In genomic region chr13:50123515-50123861, GRCh38 we compare ENCODE assay signal across 8 cellular contexts.
DNase-seq lines count a peak whose midpoint lies in the region; ATAC-seq, FAIRE-seq and TF ChIP-seq lines count a peak whose summit lies in the region.

No MANE protein-coding gene starts in this region.

- ATAC-seq in omental fat pad (ENCODE audit: low FRiP score) (no peak), HG02642 (IDR thresholded peaks at IDR 0.05; ENCODE audit: poor library complexity, unreplicated experiment) (no peak)

- no peaks in the 10 kb centered on the region for H3K27me3 ChIP-seq in MG63
- H3K27me3 ChIP-seq in endodermal cell (ENCODE audit: control insufficient read depth, insufficient read depth, low read length, poor library complexity, severe bottlenecking): peaks cover 75% of the 10 kb centered on the region

- no TSS peak for BruUV-seq in Calu3 (replicated peaks; lab: Mats Ljungman, UMichigan)

- no peak for FAIRE-seq in GM19239 (lab: Jason Lieb, UNC)

- DNase-seq in Calu3 (no peak), MG63 (no peak), endodermal cell (no peak), osteocyte (ENCODE audit: extremely low spot score, unreplicated experiment) (no peak), omental fat pad (ENCODE audit: low spot score) (no peak), GM19239 (ENCODE audit: insufficient read length, low spot score) (no peak), dedifferentiated amniotic fluid mesenchymal stem cell (ENCODE audit: extremely low spot score) (no peak)

- H3K4me3 Mint-ChIP-seq in Calu3 (ENCODE audit: low read depth, unreplicated experiment): peak overlapping the region; percentile 89
- H3K4me3 Mint-ChIP-seq in endodermal cell: peak overlapping the region; percentile 61
- peak overlapping the region; percentile 81 for H3K4me3 Mint-ChIP-seq in osteocyte (ENCODE audit: unreplicated experiment)

- H3K4me1 ChIP-seq in endodermal cell (ENCODE audit: control insufficient read depth, insufficient read depth, low read length): peaks cover 17% of the 10 kb centered on the region

- H3K36me3 ChIP-seq in MG63 (peaks cover 6% of the 10 kb centered on the region), endodermal cell (ENCODE audit: control insufficient read depth, insufficient read depth, low read length) (no peaks in the 10 kb centered on the region)

- no peaks in the 10 kb centered on the region for H3K27me3 Mint-ChIP-seq in Calu3 (ENCODE audit: unreplicated experiment)
- peaks cover 81% of the 10 kb centered on the region for H3K27me3 Mint-ChIP-seq in endodermal cell (ENCODE audit: insufficient read depth)
- peaks cover 3% of the 10 kb centered on the region for H3K27me3 Mint-ChIP-seq in osteocyte (ENCODE audit: unreplicated experiment)

- TF ChIP-seq CTCF in Calu3 (IDR thresholded peaks at IDR 0.05; ENCODE audit: unreplicated experiment) (no peak), endodermal cell (conservative IDR thresholded peaks at IDR 0.05) (no peak), osteocyte (IDR thresholded peaks at IDR 0.05) (no peak), omental fat pad (IDR thresholded peaks at IDR 0.05) (no peak)

- H3K9me3 Mint-ChIP-seq in Calu3 (ENCODE audit: low read depth, unreplicated experiment) (no peaks in the 10 kb centered on the region), endodermal cell (no peaks in the 10 kb centered on the region), osteocyte (ENCODE audit: unreplicated experiment) (no peaks in the 10 kb centered on the region)

- 8 to 10% methylated on average over 13 of the region's 13 CpGs for WGBS in endodermal cell (ENCODE audit: insufficient coverage in 1 of 2, insufficient read length in 1 of 2), 2 experiments

- H3K4me3 ChIP-seq in MG63 (peak overlapping the region; percentile 93), endodermal cell (ENCODE audit: low read length) (peak overlapping the region; percentile 85)

- CTCF ChIA-PET in Calu3 (lab: Charles Lee): no interaction called here

- H3K36me3 Mint-ChIP-seq in Calu3 (ENCODE audit: insufficient read depth, unreplicated experiment): peaks cover 32% of the 10 kb centered on the region
- no peaks in the 10 kb centered on the region for H3K36me3 Mint-ChIP-seq in endodermal cell (ENCODE audit: low read depth)
- H3K36me3 Mint-ChIP-seq in osteocyte (ENCODE audit: unreplicated experiment): peaks cover 8% of the 10 kb centered on the region

- H3K27ac ChIP-seq in endodermal cell (ENCODE audit: low read depth, low read length): no peak overlapping the region

- no peaks in the 10 kb centered on the region for H3K9me3 ChIP-seq in MG63
- no peaks in the 10 kb centered on the region for H3K9me3 ChIP-seq in endodermal cell (ENCODE audit: control insufficient read depth, low read length)

- H3K4me1 Mint-ChIP-seq in Calu3 (ENCODE audit: low read depth, unreplicated experiment) (peaks cover 14% of the 10 kb centered on the region), endodermal cell (peaks cover 44% of the 10 kb centered on the region), osteocyte (ENCODE audit: unreplicated experiment) (peaks cover 46% of the 10 kb centered on the region)

- peak overlapping the region; percentile 21 for H3K9ac ChIP-seq in endodermal cell (ENCODE audit: extremely low read depth, low read length, poor library complexity, severe bottlenecking)

- H3K27ac Mint-ChIP-seq in Calu3 (ENCODE audit: unreplicated experiment): peak overlapping the region; percentile 82
- no peak overlapping the region for H3K27ac Mint-ChIP-seq in endodermal cell
- H3K27ac Mint-ChIP-seq in osteocyte (ENCODE audit: unreplicated experiment): peak overlapping the region; percentile 90

- intact Hi-C loops in Calu3 (cut with micrococcal nuclease; ENCODE audit: unreplicated experiment): loop anchor here (5.0 kb wide), 1 partner anchor 41 kb away; no protein-coding TSS in a partner anchor
